Comparison of ENCODE assay signal across 11 cellular contexts in genomic region chr3:168093229-168093628, GRCh38. TPM values are rescaled to one million over a fixed set of nuclear protein-coding genes. Genes with fewer than 3 reads are reported as not detected.
DNase-seq lines count a peak whose midpoint lies in the region; ATAC-seq, FAIRE-seq and TF ChIP-seq lines count a peak whose summit lies in the region.
"Had no signal": no experiment of that assay in that cellular context is flagged by ENCODE, and none has a peak within 500 bp of the region (broad histone marks: within the 10 kb centered on the region; RNA-seq: fewer than 3 reads in every experiment).

No MANE protein-coding gene starts in this region.

- intact Hi-C loops in left ventricle myocardium inferior (cut with micrococcal nuclease) (no loop called here), cardiac septum (cut with DNase I) (loop anchor here (10.0 kb wide), 1 partner anchor 72 kb away; no protein-coding TSS in a partner anchor), GM12878 (cut with micrococcal nuclease; ENCODE audit: unreplicated experiment) (loop anchor here (10.0 kb wide), 1 partner anchor 358 kb away; the partner anchor contains the start of genes PDCD10 and SERPINI1), vagina (cut with DNase I) (no loop called here)

- H4K20me1 ChIP-seq in GM12878 (ENCODE audit: control insufficient read depth, insufficient read depth): no peaks in the 10 kb centered on the region

- peaks cover 65% of the 10 kb centered on the region for H3K79me2 ChIP-seq in GM12878 (ENCODE audit: control insufficient read depth, insufficient read depth, low read length)

- TF ChIP-seq CTCF in left ventricle myocardium inferior (IDR thresholded peaks at IDR 0.05; ENCODE audit: borderline replicate concordance) (no peak), GM12878 (IDR thresholded peaks at IDR 0.05 in 2 of 3, conservative IDR thresholded peaks at IDR 0.05 in 1 of 3; ENCODE audit: control insufficient read depth in 2 of 3, extremely low read depth in 1 of 3, insufficient read depth in 1 of 3, low read depth in 3 of 3, low read length in 3 of 3) (no peak), vagina (IDR thresholded peaks at IDR 0.05) (no peak)

- no peak for FAIRE-seq in GM12878 (lab: Jason Lieb, UNC)

- in situ Hi-C loops in GM12878 (cut with MboI): no loop called here

- CTCF ChIA-PET in GM12878 (lab: Yijun Ruan, JAX): interaction anchor here (0.8 to 2.9 kb wide), 10 partner anchors 14 to 159 kb away, joined by 3 to 17 read pairs (median 6); no protein-coding TSS in a partner anchor

- peak overlapping the region; percentile 68 for H3K9ac ChIP-seq in GM12878 (ENCODE audit: control insufficient read depth, insufficient read depth, low read length)

- H3K36me3 ChIP-seq in left ventricle myocardium inferior (no peaks in the 10 kb centered on the region), GM12878 (ENCODE audit: control insufficient read depth in 2 of 2, insufficient read depth in 2 of 2, low read length in 1 of 2) (no peaks in the 10 kb centered on the region), vagina (no peaks in the 10 kb centered on the region)
- H3K36me3 ChIP-seq: prostate gland had no signal

- TSS peak; percentile 28 for BruUV-seq in GM12878 (replicated peaks; lab: Mats Ljungman, UMichigan)

- RAD21 ChIA-PET in GM12878 (lab: Charles Lee; ENCODE audit: unreplicated experiment): interaction anchor here (0.9 to 3.2 kb wide), 5 partner anchors 21 to 74 kb away, joined by 3 to 26 read pairs (median 6); no protein-coding TSS in a partner anchor

- no peak for TF ChIP-seq EP300 in GM12878 (IDR thresholded peaks at IDR 0.05; ENCODE audit: borderline replicate concordance in 1 of 2, control insufficient read depth in 1 of 2, low read depth in 2 of 2, low read length in 2 of 2)

- H3K4me2 ChIP-seq in GM12878 (ENCODE audit: control insufficient read depth, insufficient read depth): peak overlapping the region; percentile 95

- DNase-seq in left ventricle myocardium inferior (no peak), cardiac septum (ENCODE audit: low spot score) (no peak), GM12878 (ENCODE audit: low read depth, low spot score) (no peak), medulla oblongata (ENCODE audit: extremely low spot score) (peak; percentile 47), vagina (ENCODE audit: extremely low spot score in 2 of 2) (no peak), NCI-H524 treated with DMSO at 0.1 percent for 48 hours (lab: John Stamatoyannopoulos, UW) (no peak)
- DNase-seq: CD4-positive, CD25-positive, alpha-beta regulatory T cell; NCI-H446 treated with DMSO at 0.1 percent for 48 hours had no signal

- peak overlapping the region; percentile 98 for H3K27ac ChIP-seq in left ventricle myocardium inferior (replicated peaks)
- peak overlapping the region; percentile 27; the same call in 1 of the 2 replicates for H3K27ac ChIP-seq in GM12878 (ENCODE audit: control insufficient read depth, insufficient read depth)
- peak overlapping the region; percentile 85 for H3K27ac ChIP-seq in vagina
- H3K27ac ChIP-seq: prostate gland had no signal

- H2AFZ ChIP-seq in GM12878 (ENCODE audit: control insufficient read depth, low read depth, low read length): no peak overlapping the region

- POLR2A ChIA-PET in GM12878 (lab: Charles Lee): interaction anchor here (0.6 to 2.4 kb wide), 3 partner anchors 27 to 41 kb away, joined by 3 to 8 read pairs (median 7); no protein-coding TSS in a partner anchor

- H3K27me3 ChIP-seq in left ventricle myocardium inferior (ENCODE audit: low read depth): no peaks in the 10 kb centered on the region
- no peaks in the 10 kb centered on the region for H3K27me3 ChIP-seq in GM12878 (replicated peaks in 1 of 2; ENCODE audit: control insufficient read depth in 2 of 2, insufficient read depth in 2 of 2, low read length in 1 of 2)
- H3K27me3 ChIP-seq in vagina: no peaks in the 10 kb centered on the region

- no peak for TF ChIP-seq RAD21 in GM12878 (IDR thresholded peaks at IDR 0.05; ENCODE audit: insufficient read depth, low read depth, low read length)

- TF ChIP-seq POLR2A in GM12878 (IDR thresholded peaks at IDR 0.05; ENCODE audit: low read depth, low read length) (no peak), vagina (IDR thresholded peaks at IDR 0.05) (no peak)

- SMC1A ChIA-PET in GM12878 (lab: Charles Lee; ENCODE audit: uncharacterized antibody, unreplicated experiment): interaction anchor here (1.4 to 2.9 kb wide), 9 partner anchors 8 to 117 kb away, joined by 3 to 30 read pairs (median 7); no protein-coding TSS in a partner anchor

- H3K9me3 ChIP-seq in left ventricle myocardium inferior (replicated peaks) (no peaks in the 10 kb centered on the region), GM12878 (replicated peaks; ENCODE audit: control insufficient read depth, insufficient read depth, low read length) (no peaks in the 10 kb centered on the region), vagina (no peaks in the 10 kb centered on the region)
- H3K9me3 ChIP-seq: prostate gland had no signal

- peak overlapping the region; percentile 89 for H3K4me3 ChIP-seq in left ventricle myocardium inferior
- H3K4me3 ChIP-seq in GM12878: peak overlapping the region; percentile 76
- peak overlapping the region; percentile 67 to 82 for H3K4me3 ChIP-seq in vagina

- ATAC-seq in GM12878 (no peak), GM18517 (IDR thresholded peaks at IDR 0.05; ENCODE audit: unreplicated experiment) (no peak), GM21367 (IDR thresholded peaks at IDR 0.05; ENCODE audit: unreplicated experiment) (no peak)

- WGBS in GM12878 (ENCODE audit: insufficient coverage, insufficient replicate concordance, low lambda C conversion rate, missing lambda C conversion rate): 97% methylated on average over 2 of the region's 2 CpGs

- H3K4me1 ChIP-seq in left ventricle myocardium inferior (peaks cover 84% of the 10 kb centered on the region), GM12878 (ENCODE audit: control insufficient read depth, insufficient read depth, low read length) (no peaks in the 10 kb centered on the region; the same call in 1 of the 2 replicates), vagina (peaks cover 44% of the 10 kb centered on the region)
- H3K4me1 ChIP-seq: prostate gland had no signal

TF ChIP-seq in GM12878, 131 proteins besides CTCF, POLR2A, EP300 and RAD21:
- TF ChIP-seq NR2C2 (IDR thresholded peaks at IDR 0.05; ENCODE audit: borderline replicate concordance, control insufficient read depth, insufficient read length, low read depth) (no peak), ZNF207 (IDR thresholded peaks at IDR 0.05; ENCODE audit: borderline replicate concordance) (no peak), REST (IDR thresholded peaks at IDR 0.05; ENCODE audit: low read depth, low read length) (no peak), ATF3 (IDR thresholded peaks at IDR 0.05; ENCODE audit: borderline replicate concordance, extremely low read depth, low read depth, low read length) (no peak), JUND (IDR thresholded peaks at IDR 0.05; ENCODE audit: low read depth, low read length) (no peak), YBX1 (IDR thresholded peaks at IDR 0.05) (no peak), NRF1 (conservative IDR thresholded peaks at IDR 0.05; ENCODE audit: low read depth, low read length) (no peak), RELA (IDR thresholded peaks at IDR 0.05; ENCODE audit: borderline replicate concordance, partially characterized antibody) (no peak), CHD4 (IDR thresholded peaks at IDR 0.05) (no peak)

RNA-seq across cellular contexts. Expression of gene GOLIM4, which starts 2.5 kb away (rescaled TPM):
- total RNA-seq in left ventricle myocardium inferior: 74.8 TPM
- 88.8 TPM for total RNA-seq in cardiac septum
- total RNA-seq in GM12878 (2013; cell fraction: nucleolus; rRNA removed): 42.8 and 52.3 TPM in 2 replicates
- 19.4 and 22.0 TPM in 2 replicates for total RNA-seq in GM12878 (2014; rRNA removed)
- total RNA-seq in GM12878 (2014; rRNA removed; fragmentation: Illumina TruSeq; extraction: Trizol): 25.2 and 26.2 TPM in 2 replicates
- total RNA-seq in GM12878 (2021): 19.3 and 20.1 TPM in 2 replicates
- polyA plus RNA-seq in GM12878 (2011; ENCODE audit: low read depth): 6.4 TPM
- 11.7 and 12.9 TPM in 2 replicates for polyA plus RNA-seq in GM12878 (2011; rRNA removed)
- 9.0 and 12.2 TPM in 2 replicates for polyA plus RNA-seq in GM12878 (2011; cell fraction: cytosol; rRNA removed)
- 12.0 and 16.4 TPM in 2 replicates for polyA plus RNA-seq in GM12878 (2011; cell fraction: nucleus; rRNA removed)
- polyA plus RNA-seq in GM12878 (2012): 9.6 and 12.5 TPM in 2 replicates
- polyA plus RNA-seq in GM12878 (2014; fragmentation: Illumina TruSeq; extraction: Trizol): 24.2 and 24.6 TPM in 2 replicates
- polyA plus RNA-seq in GM12878 (2014; fragmentation: Nextera tagmentation; extraction: Ambion mirVana): 10 to 100 TPM; 11.1 to 14.6 TPM
- 14.4 TPM in 2 replicates for polyA plus RNA-seq in GM12878 (2014; rRNA removed)
- polyA plus RNA-seq in GM12878 (2016; fragmentation: Nextera tagmentation; extraction: Ambion mirVana): 10 to 100 TPM; 26.6 to 32.4 TPM
- polyA minus RNA-seq in GM12878 (2011; rRNA and poly(A)+ RNA removed): 15.4 and 25.7 TPM in 2 replicates
- polyA minus RNA-seq in GM12878 (2011; cell fraction: cytosol; rRNA and poly(A)+ RNA removed): 10.0 and 15.3 TPM in 2 replicates
- polyA minus RNA-seq in GM12878 (2011; cell fraction: nucleus; rRNA and poly(A)+ RNA removed): 12.0 and 26.5 TPM in 2 replicates
- 36.8 TPM for total RNA-seq in vagina
- polyA plus RNA-seq: CD4-positive, CD25-positive, alpha-beta regulatory T cell had no signal

Comparison
In these comparisons a context has a peak if more than half of its experiments do, and no peak if none do; other contexts are left out.
1. intact Hi-C loops: an anchor here in cardiac septum (10.0 kb wide) and GM12878 (10.0 kb wide); none called in left ventricle myocardium inferior and vagina.
2. H3K27ac ChIP-seq: peak in every context shown above with its lines; median percentile 98 in left ventricle myocardium inferior; 85 in vagina; 27 in GM12878.